In genomic region chr10:96090463-96090800, GRCh38 we compare ENCODE assay signal across 9 cellular contexts. TPM values are rescaled to one million over a fixed set of nuclear protein-coding genes. Genes with fewer than 3 reads are reported as not detected.
DNase-seq lines count a peak whose midpoint lies in the region; ATAC-seq and TF ChIP-seq lines count a peak whose summit lies in the region.
"Had no signal": no experiment of that assay in that cellular context is flagged by ENCODE, and none has a peak within 500 bp of the region (broad histone marks: within the 10 kb centered on the region; RNA-seq: fewer than 3 reads in every experiment).

No MANE protein-coding gene starts in this region.

- H3K36me3 ChIP-seq in subcutaneous abdominal adipose tissue (ENCODE audit: control insufficient read depth in 5 of 5, insufficient read depth in 5 of 5, low read length in 5 of 5), result peaks cover 0 to 4% (median 0%) of the 10 kb centered on the region in 5 donors

- peaks cover 11 to 22% (median 16%) of the 10 kb centered on the region in 5 donors for H3K27me3 ChIP-seq in subcutaneous abdominal adipose tissue (ENCODE audit: control insufficient read depth in 5 of 5, insufficient read depth in 4 of 5, low read length in 5 of 5)

- H3K4me1 Mint-ChIP-seq in activated CD8-positive, alpha-beta memory T cell treated with anti-CD3 and anti-CD28 coated beads, Interleukin-2, amount 10 ng/mL, durations not matched to agents 7 days and 5 days, result peaks cover 15% of the 10 kb centered on the region
- peaks cover 10% of the 10 kb centered on the region for H3K4me1 Mint-ChIP-seq in activated CD4-positive, alpha-beta T cell treated with anti-CD3 and anti-CD28 coated beads, Interleukin-2, amount 10 ng/mL, durations not matched to agents 7 days and 5 days
- H3K4me1 Mint-ChIP-seq: WTC11 had no signal

- H3K27ac Mint-ChIP-seq in activated CD8-positive, alpha-beta memory T cell treated with anti-CD3 and anti-CD28 coated beads, Interleukin-2, amount 10 ng/mL, durations not matched to agents 7 days and 5 days, result peak overlapping the region; percentile 99
- H3K27ac Mint-ChIP-seq in activated CD4-positive, alpha-beta T cell treated with anti-CD3 and anti-CD28 coated beads, Interleukin-2, amount 10 ng/mL, durations not matched to agents 7 days and 5 days, result peak overlapping the region; percentile 98
- H3K27ac Mint-ChIP-seq: WTC11 had no signal

- H3K4me3 ChIP-seq in fibroblast of villous mesenchyme (ENCODE audit: low read depth, low read length), result peak overlapping the region; percentile 93
- H3K4me3 ChIP-seq in subcutaneous abdominal adipose tissue (ENCODE audit: low read depth in 1 of 5, low read length in 5 of 5), result peak overlapping the region; percentile 88 to 99 (median 92)

- H3K27me3 Mint-ChIP-seq in activated CD8-positive, alpha-beta memory T cell treated with anti-CD3 and anti-CD28 coated beads, Interleukin-2, amount 10 ng/mL, durations not matched to agents 7 days and 5 days, result peaks cover 22% of the 10 kb centered on the region
- peaks cover 23% of the 10 kb centered on the region for H3K27me3 Mint-ChIP-seq in activated CD4-positive, alpha-beta T cell treated with anti-CD3 and anti-CD28 coated beads, Interleukin-2, amount 10 ng/mL, durations not matched to agents 7 days and 5 days

- no peak for TF ChIP-seq CTCF in fibroblast of villous mesenchyme (IDR thresholded peaks at IDR 0.05; ENCODE audit: insufficient read depth, low read depth, low read length)

- H3K4me3 Mint-ChIP-seq in activated CD8-positive, alpha-beta memory T cell treated with anti-CD3 and anti-CD28 coated beads, Interleukin-2, amount 10 ng/mL, durations not matched to agents 7 days and 5 days, result peak overlapping the region; percentile 87
- peak overlapping the region; percentile 94 for H3K4me3 Mint-ChIP-seq in activated CD4-positive, alpha-beta T cell treated with anti-CD3 and anti-CD28 coated beads, Interleukin-2, amount 10 ng/mL, durations not matched to agents 7 days and 5 days

- peaks cover 14% of the 10 kb centered on the region for H3K36me3 Mint-ChIP-seq in activated CD8-positive, alpha-beta memory T cell treated with anti-CD3 and anti-CD28 coated beads, Interleukin-2, amount 10 ng/mL, durations not matched to agents 7 days and 5 days
- H3K36me3 Mint-ChIP-seq in activated CD4-positive, alpha-beta T cell treated with anti-CD3 and anti-CD28 coated beads, Interleukin-2, amount 10 ng/mL, durations not matched to agents 7 days and 5 days (ENCODE audit: low read depth), result peaks cover 7% of the 10 kb centered on the region
- H3K36me3 Mint-ChIP-seq: WTC11 had no signal

- H3K27ac ChIP-seq in subcutaneous abdominal adipose tissue (ENCODE audit: low read depth, low read length), result peak overlapping the region; percentile 95

- peaks cover 0 to 12% (median 11%) of the 10 kb centered on the region in 5 donors for H3K4me1 ChIP-seq in subcutaneous abdominal adipose tissue (ENCODE audit: control insufficient read depth in 5 of 5, insufficient read depth in 5 of 5, low read length in 5 of 5)

- ATAC-seq in activated CD8-positive, alpha-beta memory T cell treated with anti-CD3 and anti-CD28 coated beads, Interleukin-2, amount 10 ng/mL, durations not matched to agents 7 days and 5 days, result no peak
- ATAC-seq in HG02884 (IDR thresholded peaks at IDR 0.05; ENCODE audit: unreplicated experiment), result no peak

- POLR2A ChIA-PET in activated CD4-positive, alpha-beta T cell treated with anti-CD3 and anti-CD28 coated beads, Interleukin-2, amount 10 ng/mL, durations not matched to agents 7 days and 5 days (lab: Charles Lee), result interaction anchor here (2.4 kb wide), 1 partner anchor 40 kb away, joined by 23 read pairs; the partner anchor contains the start of gene ZNF518A

- no peaks in the 10 kb centered on the region for H3K9me3 Mint-ChIP-seq in activated CD8-positive, alpha-beta memory T cell treated with anti-CD3 and anti-CD28 coated beads, Interleukin-2, amount 10 ng/mL, durations not matched to agents 7 days and 5 days (ENCODE audit: low read depth)
- H3K9me3 Mint-ChIP-seq in activated CD4-positive, alpha-beta T cell treated with anti-CD3 and anti-CD28 coated beads, Interleukin-2, amount 10 ng/mL, durations not matched to agents 7 days and 5 days, result peaks cover 3% of the 10 kb centered on the region
- H3K9me3 Mint-ChIP-seq: WTC11 had no signal

- CTCF ChIA-PET in activated CD8-positive, alpha-beta memory T cell treated with anti-CD3 and anti-CD28 coated beads, Interleukin-2, amount 10 ng/mL, durations not matched to agents 7 days and 5 days (lab: Charles Lee), result interaction anchor here (1.1 to 2.6 kb wide), 2 partner anchors 39 to 139 kb away, joined by 3 to 25 read pairs; partner anchors contain the start of gene ZNF518A
- CTCF ChIA-PET in activated CD4-positive, alpha-beta T cell treated with anti-CD3 and anti-CD28 coated beads, Interleukin-2, amount 10 ng/mL, durations not matched to agents 7 days and 5 days (lab: Charles Lee), result interaction anchor here (1.1 to 1.7 kb wide), 5 partner anchors 22 to 397 kb away, joined by 4 to 7 read pairs (median 4); partner anchors contain the start of genes TCTN3 and ZNF518A

- peak overlapping the region; percentile 71 to 99 (median 94) for H3K9ac ChIP-seq in subcutaneous abdominal adipose tissue (ENCODE audit: low read length in 5 of 5)

- no peak for DNase-seq in activated CD8-positive, alpha-beta memory T cell treated with anti-CD3 and anti-CD28 coated beads, Interleukin-2, amount 10 ng/mL, durations not matched to agents 7 days and 5 days
- DNase-seq in activated CD8-positive, alpha-beta memory T cell treated with anti-CD3 and anti-CD28 coated beads for 24 hours, result no peak
- no peak for DNase-seq in activated CD4-positive, alpha-beta T cell treated with anti-CD3 and anti-CD28 coated beads, Interleukin-2, amount 10 ng/mL, durations not matched to agents 7 days and 5 days
- no peak for DNase-seq in fibroblast of villous mesenchyme (ENCODE audit: low read depth)
- DNase-seq in NCI-H526 treated with DMSO at 0.1 percent for 48 hours (lab: John Stamatoyannopoulos, UW), result no peak
- no peak for DNase-seq in NCI-H345 treated with DMSO at 0.1 percent for 48 hours (lab: John Stamatoyannopoulos, UW; ENCODE audit: unreplicated experiment)

- H3K9me3 ChIP-seq in subcutaneous abdominal adipose tissue (ENCODE audit: control insufficient read depth in 5 of 5, low read length in 5 of 5), result peaks cover 0 to 4% (median 3%) of the 10 kb centered on the region in 5 donors

RNA-seq across cellular contexts. Expression of gene ZNF518A, which starts 39.7 kb away (rescaled TPM):
- 10 to 100 TPM; 17.3 to 19.2 TPM for total RNA-seq in activated CD8-positive, alpha-beta memory T cell treated with anti-CD3 and anti-CD28 coated beads, Interleukin-2, amount 10 ng/mL, durations not matched to agents 7 days and 5 days
- 10 to 100 TPM; 17.8 to 18.9 TPM for total RNA-seq in activated CD4-positive, alpha-beta T cell treated with anti-CD3 and anti-CD28 coated beads, Interleukin-2, amount 10 ng/mL, durations not matched to agents 7 days and 5 days
- 13.5 and 19.9 TPM in 2 replicates for total RNA-seq in fibroblast of villous mesenchyme

RNA-seq across cellular contexts. Expression of gene CCNJ, which starts 47.0 kb away (rescaled TPM):
- total RNA-seq in activated CD8-positive, alpha-beta memory T cell treated with anti-CD3 and anti-CD28 coated beads, Interleukin-2, amount 10 ng/mL, durations not matched to agents 7 days and 5 days, result 1 to 10 TPM; 4.8 to 7.6 TPM
- 1 to 10 TPM; 4.1 to 4.8 TPM for total RNA-seq in activated CD4-positive, alpha-beta T cell treated with anti-CD3 and anti-CD28 coated beads, Interleukin-2, amount 10 ng/mL, durations not matched to agents 7 days and 5 days
- 5.8 and 7.8 TPM in 2 replicates for total RNA-seq in fibroblast of villous mesenchyme
